In genomic region chr5:8576178-8576577, GRCh38 we compare ENCODE assay signal across 16 cellular contexts.
DNase-seq lines count a peak whose midpoint lies in the region; TF ChIP-seq lines count a peak whose summit lies in the region.
"Had no signal": no experiment of that assay in that cellular context is flagged by ENCODE, and none has a peak within 500 bp of the region (broad histone marks: within the 10 kb centered on the region; RNA-seq: fewer than 3 reads in every experiment).

No MANE protein-coding gene starts in this region.

- H3K27me3 Mint-ChIP-seq in endodermal cell (ENCODE audit: insufficient read depth) = peaks cover 7% of the 10 kb centered on the region
- no peaks in the 10 kb centered on the region for H3K27me3 Mint-ChIP-seq in activated T-cell treated with anti-CD3 and anti-CD28 coated beads, Interleukin-2, amount 50 U/mL, for 24 hours
- H3K27me3 Mint-ChIP-seq: CD8-positive, alpha-beta memory T cell had no signal

- H3K27ac ChIP-seq in C4-2B (no peak overlapping the region), endodermal cell (ENCODE audit: low read depth, low read length) (no peak overlapping the region), mesendoderm (ENCODE audit: low read depth, low read length) (no peak overlapping the region), Peyer's patch (no peak overlapping the region)
- H3K27ac ChIP-seq: 22Rv1 had no signal

- no peaks in the 10 kb centered on the region for H3K79me1 ChIP-seq in mesendoderm (ENCODE audit: low read length)

- no peak overlapping the region for H2BK120ac ChIP-seq in mesendoderm (ENCODE audit: low read depth, low read length)

- WGBS in endodermal cell (ENCODE audit: insufficient coverage in 1 of 2, insufficient read length in 1 of 2), 2 experiments = 81 to 90% methylated on average over 5 to 10 of the region's 10 CpGs
- no CpG with 5 or more reads among the region's 10 CpGs for WGBS in mesendoderm (ENCODE audit: extremely low coverage, insufficient coverage, low lambda C conversion rate)

- TF ChIP-seq CTCF in C4-2B (conservative IDR thresholded peaks at IDR 0.05) (0 out of 2 replicates have a peak, but pooled peaks have one; percentile 13), endodermal cell (conservative IDR thresholded peaks at IDR 0.05) (peak; percentile 47), Peyer's patch (IDR thresholded peaks at IDR 0.05) (no peak)

- H3K9me3 ChIP-seq in endodermal cell (ENCODE audit: control insufficient read depth, low read length) = no peaks in the 10 kb centered on the region
- no peaks in the 10 kb centered on the region for H3K9me3 ChIP-seq in Peyer's patch
- H3K9me3 ChIP-seq: Caco-2 had no signal

- no peak overlapping the region for H2BK15ac ChIP-seq in mesendoderm (replicated peaks; ENCODE audit: low read depth)

- H2BK5ac ChIP-seq in mesendoderm (ENCODE audit: low read length) = no peak overlapping the region

- peak; percentile 13 for DNase-seq in HT1080 (ENCODE audit: low read depth)
- no peak for DNase-seq in endodermal cell
- no peak for DNase-seq in mesendoderm
- no peak for DNase-seq in Peyer's patch
- DNase-seq in RKO (ENCODE audit: low spot score) = no peak
- no peak for DNase-seq in activated T-cell treated with anti-CD3 and anti-CD28 coated beads, Interleukin-2, amount 50 U/mL, for 24 hours
- DNase-seq: Caco-2; CD8-positive, alpha-beta memory T cell; DND-41; GOT3; HCEC 1CT; HFFc6; IMR-90; KBM-7 had no signal

- H3K27me3 ChIP-seq in endodermal cell (ENCODE audit: control insufficient read depth, insufficient read depth, low read length, poor library complexity, severe bottlenecking) (no peaks in the 10 kb centered on the region), mesendoderm (ENCODE audit: insufficient read depth, low read length, poor library complexity) (no peaks in the 10 kb centered on the region), Peyer's patch (no peaks in the 10 kb centered on the region)

- H3K4me3 Mint-ChIP-seq in endodermal cell = no peak overlapping the region
- H3K4me3 Mint-ChIP-seq in activated T-cell treated with anti-CD3 and anti-CD28 coated beads, Interleukin-2, amount 50 U/mL, for 24 hours = no peak overlapping the region
- H3K4me3 Mint-ChIP-seq: CD8-positive, alpha-beta memory T cell; HFFc6 had no signal

- H2AK5ac ChIP-seq in mesendoderm (ENCODE audit: low read length) = no peak overlapping the region

- H3K9me3 Mint-ChIP-seq in endodermal cell = no peaks in the 10 kb centered on the region
- H3K9me3 Mint-ChIP-seq in activated T-cell treated with anti-CD3 and anti-CD28 coated beads, Interleukin-2, amount 50 U/mL, for 24 hours = peaks cover 15% of the 10 kb centered on the region
- H3K9me3 Mint-ChIP-seq: HFFc6 had no signal

- no peaks in the 10 kb centered on the region for H3K36me3 Mint-ChIP-seq in endodermal cell (ENCODE audit: low read depth)
- no peaks in the 10 kb centered on the region for H3K36me3 Mint-ChIP-seq in activated T-cell treated with anti-CD3 and anti-CD28 coated beads, Interleukin-2, amount 50 U/mL, for 24 hours (ENCODE audit: low read depth)
- H3K36me3 Mint-ChIP-seq: CD8-positive, alpha-beta memory T cell had no signal

- no peak for TF ChIP-seq POLR2A in Peyer's patch (IDR thresholded peaks at IDR 0.05)

- no peak overlapping the region for H3K9ac ChIP-seq in endodermal cell (ENCODE audit: extremely low read depth, low read length, poor library complexity, severe bottlenecking)
- H3K9ac ChIP-seq in mesendoderm (ENCODE audit: low read length) = no peak overlapping the region

- H3K4ac ChIP-seq in mesendoderm (ENCODE audit: low read depth, low read length) = no peak overlapping the region

- peak overlapping the region; percentile 81 for H4K8ac ChIP-seq in mesendoderm (ENCODE audit: low read depth, low read length)

- no peaks in the 10 kb centered on the region for H3K79me2 ChIP-seq in mesendoderm (ENCODE audit: control insufficient read depth, insufficient read depth, low read length)

- no peak overlapping the region for H3K27ac Mint-ChIP-seq in endodermal cell
- no peak overlapping the region for H3K27ac Mint-ChIP-seq in activated T-cell treated with anti-CD3 and anti-CD28 coated beads, Interleukin-2, amount 50 U/mL, for 24 hours
- H3K27ac Mint-ChIP-seq: HFFc6 had no signal

- H3K4me2 ChIP-seq in mesendoderm (ENCODE audit: low read length) = no peak overlapping the region

- H3K18ac ChIP-seq in mesendoderm (ENCODE audit: low read length) = no peak overlapping the region

- no peak overlapping the region for H3K56ac ChIP-seq in mesendoderm (ENCODE audit: low read length)

- H3K4me1 Mint-ChIP-seq in endodermal cell = no peaks in the 10 kb centered on the region
- no peaks in the 10 kb centered on the region for H3K4me1 Mint-ChIP-seq in activated T-cell treated with anti-CD3 and anti-CD28 coated beads, Interleukin-2, amount 50 U/mL, for 24 hours (ENCODE audit: low read depth)
- H3K4me1 Mint-ChIP-seq: CD8-positive, alpha-beta memory T cell had no signal

- H3K36me3 ChIP-seq in endodermal cell (ENCODE audit: control insufficient read depth, insufficient read depth, low read length) = no peaks in the 10 kb centered on the region
- H3K36me3 ChIP-seq in mesendoderm (ENCODE audit: control insufficient read depth, insufficient read depth, low read length) = no peaks in the 10 kb centered on the region
- H3K36me3 ChIP-seq in Peyer's patch = no peaks in the 10 kb centered on the region

- H3K4me1 ChIP-seq in endodermal cell (ENCODE audit: control insufficient read depth, insufficient read depth, low read length) (no peaks in the 10 kb centered on the region), mesendoderm (ENCODE audit: control insufficient read depth, low read depth, low read length) (no peaks in the 10 kb centered on the region), Peyer's patch (no peaks in the 10 kb centered on the region)
- H3K4me1 ChIP-seq: Caco-2 had no signal

- H3K4me3 ChIP-seq in endodermal cell (ENCODE audit: low read length) (no peak overlapping the region), mesendoderm (ENCODE audit: low read length) (no peak overlapping the region), Peyer's patch (no peak overlapping the region)

- H3K23ac ChIP-seq in mesendoderm (ENCODE audit: low read length) = no peak overlapping the region

- H4K5ac ChIP-seq in mesendoderm (ENCODE audit: low read length) = no peak overlapping the region

Comparison
In these comparisons a context has a peak if more than half of its experiments do, and no peak if none do; other contexts are left out.
1. CTCF ChIP-seq: peak in C4-2B (single experiment) and endodermal cell (single experiment); none in Peyer's patch (0 of 6).